Comparison of ENCODE assay signal across 9 cellular contexts in genomic region chr6:158040804-158041347, GRCh38. TPM values are rescaled to one million over a fixed set of nuclear protein-coding genes. Genes with fewer than 3 reads are reported as not detected.
DNase-seq lines count a peak whose midpoint lies in the region; ATAC-seq and TF ChIP-seq lines count a peak whose summit lies in the region.
"Had no signal": no experiment of that assay in that cellular context is flagged by ENCODE, and none has a peak within 500 bp of the region (broad histone marks: within the 10 kb centered on the region; RNA-seq: fewer than 3 reads in every experiment).

No MANE protein-coding gene starts in this region.

- H3K4me1 Mint-ChIP-seq in activated naive CD8-positive, alpha-beta T cell treated with anti-CD3 and anti-CD28 coated beads for 36 hours, result peaks cover 36% of the 10 kb centered on the region

- no peak overlapping the region for H3K4me3 ChIP-seq in spleen
- no peak overlapping the region for H3K4me3 ChIP-seq in effector memory CD4-positive, alpha-beta T cell (ENCODE audit: insufficient read depth, low read depth, low read length, poor library complexity, severe bottlenecking)

- H3K27me3 ChIP-seq in spleen (replicated peaks in 1 of 7), result no peaks in the 10 kb centered on the region
- H3K27me3 ChIP-seq in effector memory CD4-positive, alpha-beta T cell (replicated peaks; ENCODE audit: control insufficient read depth, insufficient read depth, low read length, poor library complexity, severe bottlenecking), result no peaks in the 10 kb centered on the region

- no peak for TF ChIP-seq POLR2A in spleen (IDR thresholded peaks at IDR 0.05)

- H3K36me3 Mint-ChIP-seq in activated naive CD8-positive, alpha-beta T cell treated with anti-CD3 and anti-CD28 coated beads for 36 hours, result peaks cover 29% of the 10 kb centered on the region

- H3K9me3 Mint-ChIP-seq in activated naive CD8-positive, alpha-beta T cell treated with anti-CD3 and anti-CD28 coated beads for 36 hours, result no peaks in the 10 kb centered on the region

- no peaks in the 10 kb centered on the region for H3K27me3 Mint-ChIP-seq in activated naive CD8-positive, alpha-beta T cell treated with anti-CD3 and anti-CD28 coated beads for 36 hours

- H3K27ac Mint-ChIP-seq in activated naive CD8-positive, alpha-beta T cell treated with anti-CD3 and anti-CD28 coated beads for 36 hours, result peak overlapping the region; percentile 48

- DNase-seq in HCEC 1CT, result peak; percentile 35
- DNase-seq in activated naive CD8-positive, alpha-beta T cell treated with anti-CD3 and anti-CD28 coated beads for 36 hours, result no peak
- peak; percentile 51 for DNase-seq in cardiac septum (ENCODE audit: low spot score)
- peak; percentile 51 for DNase-seq in spleen
- no peak for DNase-seq in effector memory CD4-positive, alpha-beta T cell
- no peak for DNase-seq in effector CD8-positive, alpha-beta T cell (lab: John Stamatoyannopoulos, UW)
- no peak for DNase-seq in superior temporal gyrus (ENCODE audit: extremely low spot score)
- DNase-seq: GOT3 had no signal

- peaks cover 0 to 74% (median 8%) of the 10 kb centered on the region in 6 donors for H3K36me3 ChIP-seq in spleen
- peaks cover 30% of the 10 kb centered on the region for H3K36me3 ChIP-seq in effector memory CD4-positive, alpha-beta T cell (ENCODE audit: control insufficient read depth, insufficient read depth, low read length)

- H3K4me3 Mint-ChIP-seq in activated naive CD8-positive, alpha-beta T cell treated with anti-CD3 and anti-CD28 coated beads for 36 hours, result no peak overlapping the region

- no peak for ATAC-seq in GM19035 (IDR thresholded peaks at IDR 0.05; ENCODE audit: unreplicated experiment)

- intact Hi-C loops in cardiac septum (cut with DNase I) (loop anchor here (5.0 kb wide), 1 partner anchor 59 kb away; the partner anchor contains the start of gene SYNJ2), spleen (cut with DNase I; ENCODE audit: low total_unique reads) (no loop called here)

- peaks cover 0 to 3% (median 0%) of the 10 kb centered on the region in 8 donors for H3K9me3 ChIP-seq in spleen
- H3K9me3 ChIP-seq in effector memory CD4-positive, alpha-beta T cell (ENCODE audit: control insufficient read depth, low read length), result no peaks in the 10 kb centered on the region

- H3K27ac ChIP-seq in spleen, result peak overlapping the region in 3 of 8 donors; percentile 42 to 51 (median 45)
- no peak overlapping the region for H3K27ac ChIP-seq in effector memory CD4-positive, alpha-beta T cell (ENCODE audit: insufficient read depth, low read length, poor library complexity, severe bottlenecking)

- H3K4me1 ChIP-seq in spleen, result peaks cover 0 to 24% (median 7%) of the 10 kb centered on the region in 6 donors
- H3K4me1 ChIP-seq in effector memory CD4-positive, alpha-beta T cell (ENCODE audit: control insufficient read depth, insufficient read depth, low read length, poor library complexity, severe bottlenecking), result no peaks in the 10 kb centered on the region

- 67 to 86% (median 74%) methylated on average over 12 of the region's 12 CpGs for WGBS in spleen, 5 donors

- no peak for TF ChIP-seq CTCF in spleen (IDR thresholded peaks at IDR 0.05 in 8 of 11, conservative IDR thresholded peaks at IDR 0.05 in 3 of 11)

RNA-seq across cellular contexts. Expression of gene SYNJ2, which starts 59.2 kb away (rescaled TPM):
- 10 to 100 TPM; 28.1 to 29.4 TPM for total RNA-seq in activated naive CD8-positive, alpha-beta T cell treated with anti-CD3 and anti-CD28 coated beads for 36 hours
- total RNA-seq in cardiac septum, result 24.0 TPM
- 10 to 100 TPM in 5 of 7 donors, 1 to 10 TPM in 2; 6.7 to 34.0 (median 11.9) TPM for total RNA-seq in spleen
- polyA plus RNA-seq in spleen, result 1 to 10 TPM; 2.4 to 2.8 (median 2.6) TPM

Comparison
In these comparisons a context has a peak if more than half of its experiments do, and no peak if none do; other contexts are left out.
1. DNase-seq: peak in HCEC 1CT (single experiment), cardiac septum (single experiment) and spleen (single experiment); none in activated naive CD8-positive, alpha-beta T cell treated with anti-CD3 and anti-CD28 coated beads for 36 hours (single experiment), effector memory CD4-positive, alpha-beta T cell (0 of 3), effector CD8-positive, alpha-beta T cell (single experiment) and superior temporal gyrus (single experiment).